ENCODE assay signal across 1 cellular context in genomic region chr13:60398438-60398891, GRCh38.
TF ChIP-seq lines count a peak whose summit lies in the region.

No MANE protein-coding gene starts in this region.

TF ChIP-seq in HepG2, 621 proteins besides CTCF, POLR2A, EP300 and RAD21 (continued from another document):
- no peak for TF ChIP-seq HNF1B (CRISPR knock-in tag; IDR thresholded peaks at IDR 0.05)
- TF ChIP-seq ZNF432 (CRISPR knock-in tag; IDR thresholded peaks at IDR 0.05; ENCODE audit: borderline replicate concordance): no peak
- TF ChIP-seq KDM1A (CRISPR knock-in tag; IDR thresholded peaks at IDR 0.05): 0 out of 2 replicates have a peak, but pooled peaks have one; percentile 38
